ENCODE assay signal across 31 cellular contexts in the genomic region with DNA sequence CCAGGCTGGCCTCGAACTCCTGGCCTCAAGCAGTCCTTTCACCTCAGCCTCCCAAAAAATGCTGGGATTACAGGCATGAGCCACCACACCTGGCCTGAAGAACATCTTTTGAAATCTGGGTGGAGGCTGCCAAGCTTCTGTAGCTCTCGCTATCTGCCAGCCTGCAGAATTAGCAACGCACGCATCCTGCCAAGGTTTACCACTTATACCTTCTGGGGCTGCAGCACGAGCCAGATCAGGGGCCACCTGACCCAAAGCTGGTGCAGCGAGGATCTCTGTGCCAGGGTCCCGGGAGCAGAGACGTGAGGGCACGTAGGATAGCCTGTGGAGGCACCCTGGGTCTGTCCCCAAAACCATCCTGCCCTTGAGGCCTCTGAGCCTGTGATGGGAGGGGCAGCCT. TPM values are rescaled to one million over a fixed set of nuclear protein-coding genes. Genes with fewer than 3 reads are reported as not detected.
"Had no signal": no experiment of that assay in that cellular context is flagged by ENCODE, and none has a peak within 500 bp of the region (broad histone marks: within the 10 kb centered on the region; RNA-seq: fewer than 3 reads in every experiment).

No MANE protein-coding gene starts in this region.

- H3K27ac ChIP-seq: esophagus squamous epithelium, hepatocyte, left lung, lower lobe of right lung, ovary, psoas muscle, suprapubic skin, transverse colon, upper lobe of right lung, uterus had no signal

- ATAC-seq: effector memory CD8-positive, alpha-beta T cell; left lung; lower lobe of right lung; naive thymus-derived CD8-positive, alpha-beta T cell; psoas muscle; sciatic nerve; stimulated activated naive CD8-positive, alpha-beta T cell treated with anti-CD3 and anti-CD28 coated beads, Interleukin-15, amount 100 ng/mL, for 72 hours; upper lobe of right lung had no signal

- H3K4me3 ChIP-seq: esophagus squamous epithelium, hepatocyte, left lung, lower lobe of right lung, ovary, psoas muscle, smooth muscle cell, suprapubic skin, transverse colon, upper lobe of right lung, uterus had no signal

- H3K9me3 ChIP-seq: upper lobe of right lung, uterus had no signal

- H3K27me3 ChIP-seq: hepatocyte, ovary, transverse colon, upper lobe of right lung, uterus had no signal

- H3K4me1 ChIP-seq: left lung, lower lobe of right lung, psoas muscle, transverse colon, upper lobe of right lung, uterus had no signal

- H3K36me3 ChIP-seq: esophagus squamous epithelium, left lung, lower lobe of right lung, ovary, suprapubic skin, transverse colon, upper lobe of right lung, uterus had no signal

- DNase-seq: cortex of kidney; effector memory CD8-positive, alpha-beta T cell; erythroblast; esophagus squamous epithelium; kidney; lower lobe of right lung; naive thymus-derived CD8-positive, alpha-beta T cell; occipital lobe; ovary; posterior cingulate gyrus; psoas muscle; stimulated activated CD4-positive, alpha-beta T cell treated with anti-CD3 and anti-CD28 coated beads, Interleukin-12 subunit alpha, Interleukin-12 subunit beta, amount 100 ng/mL, for 4 hours; stimulated activated CD4-positive, alpha-beta T cell treated with anti-CD3 and anti-CD28 coated beads, Interleukin-1b, Interleukin-23, amount 100 ng/mL, for 48 hours; stimulated activated CD4-positive, alpha-beta T cell treated with anti-CD3 and anti-CD28 coated beads, Interleukin-4, amount 100 ng/mL, for 1 hour; stimulated activated CD8-positive, alpha-beta memory T cell treated with anti-CD3 and anti-CD28 coated beads, Interleukin-4, amount 100 ng/mL, for 48 hours; stimulated activated naive CD4-positive, alpha-beta T cell; stimulated activated naive CD8-positive, alpha-beta T cell treated with anti-CD3 and anti-CD28 coated beads, Interleukin-15, amount 100 ng/mL, for 72 hours; transverse colon; uterus had no signal

RNA-seq across cellular contexts. Expression of gene SLC38A8, which starts 22.2 kb away (rescaled TPM):
- total RNA-seq: dermis microvascular lymphatic vessel endothelial cell; esophagus squamous epithelium; frontal cortex; hepatocyte; kidney; lower lobe of right lung; mesenteric fat pad; myocyte; naive thymus-derived CD8-positive, alpha-beta T cell; occipital lobe; renal cortical epithelial cell; sciatic nerve; smooth muscle cell; suprapubic skin; transverse colon; upper lobe of right lung had no signal
- polyA plus RNA-seq: hepatocyte; naive thymus-derived CD8-positive, alpha-beta T cell; neural cell; smooth muscle cell had no signal

RNA-seq across cellular contexts. Expression of gene NECAB2, which starts 52.3 kb away (rescaled TPM):
- total RNA-seq: dermis microvascular lymphatic vessel endothelial cell; esophagus squamous epithelium; hepatocyte; myocyte; naive thymus-derived CD8-positive, alpha-beta T cell; psoas muscle; renal cortical epithelial cell; suprapubic skin; upper lobe of right lung had no signal
- polyA plus RNA-seq: naive thymus-derived CD8-positive, alpha-beta T cell had no signal
